ENCODE assay signal across 28 cellular contexts in genomic region chr13:93472296-93472695, GRCh38.
"Had no signal": no experiment of that assay in that cellular context is flagged by ENCODE, and none has a peak within 500 bp of the region (broad histone marks: within the 10 kb centered on the region; RNA-seq: fewer than 3 reads in every experiment).

No MANE protein-coding gene starts in this region.

- ATAC-seq: activated CD4-positive, alpha-beta T cell treated with anti-CD3 and anti-CD28 coated beads for 36 hours; activated CD8-positive, alpha-beta memory T cell treated with anti-CD3 and anti-CD28 coated beads, Interleukin-2, amount 10 ng/mL, durations not matched to agents 7 days and 5 days; activated CD8-positive, alpha-beta T cell treated with anti-CD3 and anti-CD28 coated beads, Interleukin-2, amount 10 ng/mL, durations not matched to agents 7 days and 5 days; activated naive CD8-positive, alpha-beta T cell treated with anti-CD3 and anti-CD28 coated beads, Interleukin-2, amount 50 U/mL, for 24 hours; body of pancreas; gastroesophageal sphincter; T-cell had no signal

- H3K27me3 ChIP-seq: adrenal gland, body of pancreas, colonic mucosa, esophagus squamous epithelium, gastroesophageal sphincter had no signal

- H3K9me3 ChIP-seq: body of pancreas, colonic mucosa had no signal

- H3K36me3 ChIP-seq: adrenal gland, colonic mucosa, esophagus squamous epithelium, gastroesophageal sphincter had no signal

- DNase-seq: activated CD4-positive, alpha-beta memory T cell treated with anti-CD3 and anti-CD28 coated beads for 36 hours; activated CD4-positive, alpha-beta T cell treated with anti-CD3 and anti-CD28 coated beads for 36 hours; activated CD4-positive, alpha-beta T cell treated with anti-CD3 and anti-CD28 coated beads, Interleukin-2, amount 10 ng/mL, durations not matched to agents 24 days and 14 days; activated CD4-positive, CD25-positive, alpha-beta regulatory T cell; activated CD4-positive, CD25-positive, alpha-beta regulatory T cell treated with anti-CD3 and anti-CD28 coated beads, Interleukin-2, amount 50 U/mL, for 72 hours; activated CD8-positive, alpha-beta memory T cell treated with anti-CD3 and anti-CD28 coated beads, Interleukin-2, amount 10 ng/mL, durations not matched to agents 7 days and 5 days; activated CD8-positive, alpha-beta memory T cell treated with anti-CD3 and anti-CD28 coated beads, Interleukin-2, amount 50 U/mL, for 4 hours; activated CD8-positive, alpha-beta T cell treated with anti-CD3 and anti-CD28 coated beads, Interleukin-2, amount 10 ng/mL, durations not matched to agents 7 days and 5 days; activated effector memory CD4-positive, alpha-beta T cell treated with anti-CD3 and anti-CD28 coated beads, Interleukin-2, amount 50 U/mL, for 16 hours; activated naive CD4-positive, alpha-beta T cell treated with anti-CD3 and anti-CD28 coated beads for 36 hours; activated naive CD8-positive, alpha-beta T cell treated with anti-CD3 and anti-CD28 coated beads for 36 hours; activated naive CD8-positive, alpha-beta T cell treated with anti-CD3 and anti-CD28 coated beads, Interleukin-2, amount 50 U/mL, for 24 hours; activated T-cell treated with anti-CD3 and anti-CD28 coated beads, Interleukin-2, amount 50 U/mL, for 1 hour; activated T-cell treated with anti-CD3 and anti-CD28 coated beads, Interleukin-2, amount 50 U/mL, for 48 hours; adrenal gland; amygdala; aorta; body of pancreas; caudate nucleus; colonic mucosa; effector CD8-positive, alpha-beta T cell; esophagus squamous epithelium; foreskin melanocyte; SW 1271; T-cell; T1000 had no signal

- H3K27ac ChIP-seq: adrenal gland, body of pancreas, colonic mucosa, epithelial cell of prostate, esophagus squamous epithelium, gastroesophageal sphincter had no signal

- H3K4me1 ChIP-seq: adrenal gland, body of pancreas, colonic mucosa, esophagus squamous epithelium, gastroesophageal sphincter had no signal

- H3K4me3 ChIP-seq: adrenal gland, body of pancreas, colonic mucosa, esophagus squamous epithelium, gastroesophageal sphincter had no signal
